Comparison of ENCODE assay signal across 27 cellular contexts in the genomic region with DNA sequence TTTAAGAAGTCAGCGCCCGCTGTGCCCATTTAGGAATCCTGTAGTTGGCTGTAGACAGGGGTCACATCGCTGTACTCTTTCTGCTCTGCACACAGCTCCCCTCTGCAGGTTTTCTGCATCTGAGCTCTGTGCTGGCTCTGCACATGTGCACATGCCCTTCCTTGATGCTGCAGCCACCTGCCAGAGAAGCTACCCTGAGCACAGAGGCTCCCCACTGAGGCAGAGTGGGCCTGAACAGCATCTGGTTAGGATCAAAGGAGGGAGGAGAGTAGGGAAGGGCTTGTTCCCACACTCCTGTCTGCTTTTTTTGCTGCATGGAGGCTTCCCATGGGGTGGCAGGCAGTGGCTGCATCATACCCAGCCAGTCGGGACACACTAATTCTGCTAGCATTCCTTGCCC.
DNase-seq lines count a peak whose midpoint lies in the region; ATAC-seq and TF ChIP-seq lines count a peak whose summit lies in the region.
"Had no signal": no experiment of that assay in that cellular context is flagged by ENCODE, and none has a peak within 500 bp of the region (broad histone marks: within the 10 kb centered on the region; RNA-seq: fewer than 3 reads in every experiment).

No MANE protein-coding gene starts in this region.

- TF ChIP-seq CTCF in coronary artery (IDR thresholded peaks at IDR 0.05) = no peak
- TF ChIP-seq CTCF in psoas muscle (IDR thresholded peaks at IDR 0.05) = no peak

- DNase-seq in NCI-H2081 (lab: John Stamatoyannopoulos, UW) (peak; percentile 2 to 12), NCI-H2081 treated with DMSO at 0.1 percent for 48 hours (lab: John Stamatoyannopoulos, UW) (no peak), ELF-1 (ENCODE audit: low read depth, low spot score) (peak; percentile 49), NCI-H2171 treated with DMSO at 0.1 percent for 48 hours (lab: John Stamatoyannopoulos, UW) (peak; percentile 95), coronary artery (ENCODE audit: low spot score) (peak; percentile 49), psoas muscle (no peak)
- DNase-seq in activated naive CD4-positive, alpha-beta T cell treated with anti-CD3 and anti-CD28 coated beads for 36 hours = no peak
- DNase-seq: activated CD4-positive, alpha-beta T cell treated with anti-CD3 and anti-CD28 coated beads, Interleukin-2, amount 10 ng/mL, durations not matched to agents 7 days and 5 days; activated naive CD4-positive, alpha-beta T cell treated with Interleukin-2 at 50 U/mL for 16 hours; activated T-cell treated with anti-CD3 and anti-CD28 coated beads, Interleukin-2, amount 50 U/mL, for 48 hours; anterior cingulate cortex; cortex of kidney; gastrocnemius medialis; HCEC 1CT; IMR-90; left lung; naive thymus-derived CD4-positive, alpha-beta T cell; NCI-H1105 treated with DMSO at 0.1 percent for 48 hours; ovary; right cardiac atrium; stimulated activated CD4-positive, alpha-beta T cell treated with anti-CD3 and anti-CD28 coated beads, Interleukin-4, amount 100 ng/mL, for 1 hour; stimulated activated naive B cell treated with anti-CD40 and anti-IgM and Interleukin-4, amounts not matched to agents 10 μg/mL and 1 μg/mL and 100 μg/mL, for 72 hours; T-helper 2 cell had no signal

- H3K9me3 ChIP-seq in psoas muscle = no peaks in the 10 kb centered on the region
- H3K9me3 ChIP-seq: gastrocnemius medialis, left lung, ovary had no signal

- CTCF ChIA-PET in activated naive CD4-positive, alpha-beta T cell treated with anti-CD3 and anti-CD28 coated beads for 36 hours (lab: Charles Lee) = interaction anchor here (1.2 kb wide), 1 partner anchor 272 kb away, joined by 4 read pairs; no protein-coding TSS in a partner anchor

- H3K27me3 Mint-ChIP-seq in activated naive CD4-positive, alpha-beta T cell treated with anti-CD3 and anti-CD28 coated beads for 36 hours (ENCODE audit: low read depth) = peaks cover 10% of the 10 kb centered on the region

- H3K4me3 ChIP-seq in coronary artery (no peak overlapping the region), psoas muscle (no peak overlapping the region)
- H3K4me3 ChIP-seq: gastrocnemius medialis, hepatocyte, left lung, ovary had no signal

- no peak overlapping the region for H3K4me3 Mint-ChIP-seq in activated naive CD4-positive, alpha-beta T cell treated with anti-CD3 and anti-CD28 coated beads for 36 hours
- H3K4me3 Mint-ChIP-seq: activated CD4-positive, alpha-beta T cell treated with anti-CD3 and anti-CD28 coated beads, Interleukin-2, amount 10 ng/mL, durations not matched to agents 7 days and 5 days; mesothelial cell of epicardium; naive thymus-derived CD4-positive, alpha-beta T cell; stimulated activated naive B cell treated with anti-CD40 and anti-IgM and Interleukin-4, amounts not matched to agents 10 μg/mL and 1 μg/mL and 100 μg/mL, for 72 hours had no signal

- H3K36me3 Mint-ChIP-seq in activated naive CD4-positive, alpha-beta T cell treated with anti-CD3 and anti-CD28 coated beads for 36 hours (ENCODE audit: low read depth) = no peaks in the 10 kb centered on the region
- H3K36me3 Mint-ChIP-seq: mesothelial cell of epicardium; naive thymus-derived CD4-positive, alpha-beta T cell; stimulated activated naive B cell treated with anti-CD40 and anti-IgM and Interleukin-4, amounts not matched to agents 10 μg/mL and 1 μg/mL and 100 μg/mL, for 72 hours had no signal

- no peaks in the 10 kb centered on the region for H3K4me1 ChIP-seq in psoas muscle
- H3K4me1 ChIP-seq: gastrocnemius medialis, left lung had no signal

- WGBS in psoas muscle, 3 donors = 86 to 93% (median 90%) methylated on average over 4 of the region's 4 CpGs

- H3K27me3 ChIP-seq in psoas muscle (ENCODE audit: insufficient read depth in 3 of 3, low read length in 2 of 3) = no peaks in the 10 kb centered on the region
- H3K27me3 ChIP-seq: gastrocnemius medialis, hepatocyte, left lung, ovary had no signal

- no peaks in the 10 kb centered on the region for H3K36me3 ChIP-seq in psoas muscle (ENCODE audit: insufficient read depth in 1 of 2, low read depth in 1 of 2)
- H3K36me3 ChIP-seq: gastrocnemius medialis, left lung, ovary had no signal

- no peaks in the 10 kb centered on the region for H3K9me3 Mint-ChIP-seq in activated naive CD4-positive, alpha-beta T cell treated with anti-CD3 and anti-CD28 coated beads for 36 hours
- H3K9me3 Mint-ChIP-seq: activated CD4-positive, alpha-beta T cell treated with anti-CD3 and anti-CD28 coated beads, Interleukin-2, amount 10 ng/mL, durations not matched to agents 7 days and 5 days; mesothelial cell of epicardium; stimulated activated naive B cell treated with anti-CD40 and anti-IgM and Interleukin-4, amounts not matched to agents 10 μg/mL and 1 μg/mL and 100 μg/mL, for 72 hours had no signal

- ATAC-seq in psoas muscle = no peak
- ATAC-seq in HG03378 (IDR thresholded peaks at IDR 0.05; ENCODE audit: unreplicated experiment) = no peak
- ATAC-seq: gastrocnemius medialis; left lung; naive thymus-derived CD4-positive, alpha-beta T cell; right cardiac atrium; SK-N-SH treated with all-trans-retinoic acid at 6 μM for 48 hours; stimulated activated naive B cell treated with anti-CD40 and anti-IgM and Interleukin-4, amounts not matched to agents 10 μg/mL and 1 μg/mL and 100 μg/mL, for 72 hours had no signal

- no peaks in the 10 kb centered on the region for H3K4me1 Mint-ChIP-seq in activated naive CD4-positive, alpha-beta T cell treated with anti-CD3 and anti-CD28 coated beads for 36 hours (ENCODE audit: low read depth)

- intact Hi-C loops in psoas muscle (cut with DNase I) = no loop called here
- intact Hi-C loops in activated naive CD4-positive, alpha-beta T cell treated with anti-CD3 and anti-CD28 coated beads for 36 hours (cut with micrococcal nuclease) = no loop called here

- H3K27ac Mint-ChIP-seq in activated naive CD4-positive, alpha-beta T cell treated with anti-CD3 and anti-CD28 coated beads for 36 hours = no peak overlapping the region
- H3K27ac Mint-ChIP-seq: activated CD4-positive, alpha-beta T cell treated with anti-CD3 and anti-CD28 coated beads, Interleukin-2, amount 10 ng/mL, durations not matched to agents 7 days and 5 days; mesothelial cell of epicardium; naive thymus-derived CD4-positive, alpha-beta T cell; stimulated activated naive B cell treated with anti-CD40 and anti-IgM and Interleukin-4, amounts not matched to agents 10 μg/mL and 1 μg/mL and 100 μg/mL, for 72 hours had no signal

- H3K27ac ChIP-seq in coronary artery (peak overlapping the region in 1 of 2 donors; percentile 32), psoas muscle (no peak overlapping the region)
- H3K27ac ChIP-seq: gastrocnemius medialis, hepatocyte, left lung, ovary had no signal

Comparison
In these comparisons a context has a peak if more than half of its experiments do, and no peak if none do; other contexts are left out.
1. DNase-seq: peak in NCI-H2081 (2 of 2), ELF-1 (single experiment), NCI-H2171 treated with DMSO at 0.1 percent for 48 hours (single experiment) and coronary artery (single experiment); none in NCI-H2081 treated with DMSO at 0.1 percent for 48 hours (single experiment), psoas muscle (0 of 2) and activated naive CD4-positive, alpha-beta T cell treated with anti-CD3 and anti-CD28 coated beads for 36 hours (single experiment).